10 cellular contexts compared by ENCODE assay signal in the genomic region with DNA sequence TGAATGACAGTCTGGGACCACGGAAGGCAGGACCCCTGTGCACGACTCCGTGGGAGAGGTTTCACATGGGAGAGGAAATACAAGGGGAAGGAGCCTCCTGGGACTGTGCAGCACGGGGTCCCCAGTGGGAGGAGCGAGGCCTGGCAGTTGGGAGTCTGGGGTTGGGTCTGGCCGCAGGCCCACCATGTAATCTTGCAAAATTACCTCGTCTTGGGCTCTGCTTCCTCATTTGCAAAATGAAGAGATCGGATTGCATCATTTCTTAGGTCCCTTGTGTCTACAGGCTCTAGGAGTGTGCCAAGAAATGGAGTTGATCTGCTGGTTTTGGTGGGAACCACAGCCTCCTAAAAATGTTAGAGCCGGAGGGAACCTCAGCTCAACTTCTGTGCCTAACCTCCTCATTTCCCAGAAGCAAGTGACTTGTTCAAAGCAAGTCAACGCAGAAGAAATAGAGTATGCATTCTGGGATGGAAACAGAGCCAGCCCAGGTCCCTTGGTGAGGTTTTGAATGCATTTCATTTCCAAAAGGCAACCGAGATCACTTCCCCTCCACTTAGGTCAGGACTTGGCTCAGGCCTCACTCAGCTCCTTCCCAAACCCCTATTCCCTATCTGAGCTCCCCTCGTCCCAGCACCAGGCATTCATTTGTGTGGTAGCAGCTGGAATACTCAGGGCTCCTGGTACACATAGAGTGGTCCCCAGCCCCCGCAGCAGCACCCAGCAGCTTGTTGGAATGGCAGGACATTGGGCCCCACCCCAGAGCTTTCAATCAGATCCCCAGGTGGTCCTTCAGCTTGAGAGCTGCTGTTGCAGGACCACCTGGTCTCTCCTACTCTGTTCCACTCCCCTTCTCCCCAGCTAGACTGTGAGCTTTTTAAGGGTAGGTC.
DNase-seq lines count a peak whose midpoint lies in the region; ATAC-seq and TF ChIP-seq lines count a peak whose summit lies in the region.
"Had no signal": no experiment of that assay in that cellular context is flagged by ENCODE, and none has a peak within 500 bp of the region (broad histone marks: within the 10 kb centered on the region; RNA-seq: fewer than 3 reads in every experiment).

No MANE protein-coding gene starts in this region.

- no peaks in the 10 kb centered on the region for H3K9me3 ChIP-seq in A673 (ENCODE audit: low read depth, low read length, poor library complexity, severe bottlenecking)
- no peaks in the 10 kb centered on the region for H3K9me3 ChIP-seq in lung (ENCODE audit: control insufficient read depth in 2 of 2, insufficient read depth in 1 of 2, low read length in 1 of 2)

- peak; percentile 19 for ATAC-seq in lung (ENCODE audit: insufficient read depth, low FRiP score)

- intact Hi-C loops in A673 (cut with micrococcal nuclease; ENCODE audit: unreplicated experiment), result loop anchor here (5.0 kb wide), 2 partner anchors 99 to 259 kb away; no protein-coding TSS in a partner anchor

- CTCF ChIA-PET in A673 (lab: Charles Lee), result interaction anchor here (0.6 kb wide), 1 partner anchor 321 kb away, joined by 3 read pairs; no protein-coding TSS in a partner anchor

- DNase-seq in A673 (ENCODE audit: low spot score) (peak; percentile 91), NB4 (ENCODE audit: low read depth) (peak; percentile 98), lung (ENCODE audit: low spot score) (peak; percentile 42), NCI-H146 (lab: John Stamatoyannopoulos, UW) (no peak), NCI-H146 treated with DMSO at 0.1 percent for 48 hours (lab: John Stamatoyannopoulos, UW; ENCODE audit: unreplicated experiment) (no peak), AG08395 (ENCODE audit: low spot score) (no peak)
- DNase-seq in activated T-cell treated with anti-CD3 and anti-CD28 coated beads, Interleukin-2, amount 50 U/mL, for 24 hours, result no peak
- DNase-seq: activated naive CD4-positive, alpha-beta T cell treated with anti-CD3 and anti-CD28 coated beads for 36 hours; CD4-positive, CD25-positive, alpha-beta regulatory T cell had no signal

- no TSS peak for BruUV-seq in A673 (replicated peaks; lab: Mats Ljungman, UMichigan)

- peak overlapping the region; percentile 96 for H3K27ac ChIP-seq in A673 (ENCODE audit: low read depth, low read length, poor library complexity, severe bottlenecking)
- no peak overlapping the region for H3K27ac ChIP-seq in lung (ENCODE audit: low read depth in 1 of 2, low read length in 1 of 2)

- H3K4me1 ChIP-seq in A673 (ENCODE audit: insufficient read depth, low read length, poor library complexity, severe bottlenecking) (peaks cover 51% of the 10 kb centered on the region), lung (ENCODE audit: control insufficient read depth in 2 of 2, insufficient read depth in 2 of 2, low read length in 2 of 2) (peaks cover 0 to 2% of the 10 kb centered on the region in 2 donors)

- H3K9me3 Mint-ChIP-seq in brain, result peaks cover 0 to 7% (median 0%) of the 10 kb centered on the region in 5 experiments
- H3K9me3 Mint-ChIP-seq in activated T-cell treated with anti-CD3 and anti-CD28 coated beads, Interleukin-2, amount 50 U/mL, for 24 hours, result no peaks in the 10 kb centered on the region
- H3K9me3 Mint-ChIP-seq: activated naive CD4-positive, alpha-beta T cell treated with anti-CD3 and anti-CD28 coated beads for 36 hours had no signal

- peaks cover 8% of the 10 kb centered on the region for H3K27me3 Mint-ChIP-seq in brain
- peaks cover 7% of the 10 kb centered on the region for H3K27me3 Mint-ChIP-seq in activated T-cell treated with anti-CD3 and anti-CD28 coated beads, Interleukin-2, amount 50 U/mL, for 24 hours

- H3K4me3 ChIP-seq in A673 (ENCODE audit: low read depth, low read length, poor library complexity, severe bottlenecking), result peak overlapping the region; percentile 18
- peak overlapping the region; percentile 6 for H3K4me3 ChIP-seq in NB4 (ENCODE audit: low read depth, low read length)
- H3K4me3 ChIP-seq in lung, result no peak overlapping the region

- peak overlapping the region; percentile 5 to 92 (median 58) for H3K27ac Mint-ChIP-seq in brain
- H3K27ac Mint-ChIP-seq in activated T-cell treated with anti-CD3 and anti-CD28 coated beads, Interleukin-2, amount 50 U/mL, for 24 hours, result no peak overlapping the region
- H3K27ac Mint-ChIP-seq: activated naive CD4-positive, alpha-beta T cell treated with anti-CD3 and anti-CD28 coated beads for 36 hours; CD4-positive, CD25-positive, alpha-beta regulatory T cell had no signal

- H3K4me3 Mint-ChIP-seq in brain, result no peak overlapping the region
- no peak overlapping the region for H3K4me3 Mint-ChIP-seq in activated T-cell treated with anti-CD3 and anti-CD28 coated beads, Interleukin-2, amount 50 U/mL, for 24 hours
- H3K4me3 Mint-ChIP-seq: activated naive CD4-positive, alpha-beta T cell treated with anti-CD3 and anti-CD28 coated beads for 36 hours; CD4-positive, CD25-positive, alpha-beta regulatory T cell had no signal

- H3K27me3 ChIP-seq in A673 (replicated peaks; ENCODE audit: insufficient read depth, low read depth, low read length, poor library complexity) (no peaks in the 10 kb centered on the region), lung (ENCODE audit: control insufficient read depth, insufficient read depth) (no peaks in the 10 kb centered on the region)

- peak; percentile 23 for TF ChIP-seq POLR2A in NB4 (IDR thresholded peaks at IDR 0.05; ENCODE audit: extremely low read depth, insufficient read length)

- POLR2A ChIA-PET in A673 (lab: Charles Lee; ENCODE audit: low non-redundant PET), result no interaction called here

- H3K36me3 Mint-ChIP-seq in brain, result no peaks in the 10 kb centered on the region
- no peaks in the 10 kb centered on the region for H3K36me3 Mint-ChIP-seq in activated T-cell treated with anti-CD3 and anti-CD28 coated beads, Interleukin-2, amount 50 U/mL, for 24 hours (ENCODE audit: low read depth)
- H3K36me3 Mint-ChIP-seq: CD4-positive, CD25-positive, alpha-beta regulatory T cell had no signal

- no peak for TF ChIP-seq CTCF in A673 (conservative IDR thresholded peaks at IDR 0.05; ENCODE audit: low read depth, low read length)
- no peak for TF ChIP-seq CTCF in NB4 (IDR thresholded peaks at IDR 0.05; ENCODE audit: low read depth, low read length)
- no peak for TF ChIP-seq CTCF in brain (conservative IDR thresholded peaks at IDR 0.05)
- TF ChIP-seq CTCF in lung (IDR thresholded peaks at IDR 0.05; ENCODE audit: control extremely low read depth, extremely low read depth), result no peak

- 27 to 49% methylated on average over 13 of the region's 13 CpGs for WGBS in lung, 2 donors

- H3K36me3 ChIP-seq in A673 (ENCODE audit: insufficient read depth, low read length, poor library complexity, severe bottlenecking) (no peaks in the 10 kb centered on the region), lung (ENCODE audit: control insufficient read depth in 2 of 2, insufficient read depth in 2 of 2, low read length in 2 of 2) (no peaks in the 10 kb centered on the region)

- H3K4me1 Mint-ChIP-seq in brain, result peaks cover 28% of the 10 kb centered on the region
- no peaks in the 10 kb centered on the region for H3K4me1 Mint-ChIP-seq in activated T-cell treated with anti-CD3 and anti-CD28 coated beads, Interleukin-2, amount 50 U/mL, for 24 hours (ENCODE audit: low read depth)

Comparison
In these comparisons a context has a peak if more than half of its experiments do, and no peak if none do; other contexts are left out.
1. DNase-seq: peak in A673 (single experiment), NB4 (single experiment) and lung (single experiment); none in activated T-cell treated with anti-CD3 and anti-CD28 coated beads, Interleukin-2, amount 50 U/mL, for 24 hours (single experiment), NCI-H146 (single experiment), NCI-H146 treated with DMSO at 0.1 percent for 48 hours (single experiment) and AG08395 (single experiment).